ENCODE assay signal across 8 cellular contexts in the genomic region with DNA sequence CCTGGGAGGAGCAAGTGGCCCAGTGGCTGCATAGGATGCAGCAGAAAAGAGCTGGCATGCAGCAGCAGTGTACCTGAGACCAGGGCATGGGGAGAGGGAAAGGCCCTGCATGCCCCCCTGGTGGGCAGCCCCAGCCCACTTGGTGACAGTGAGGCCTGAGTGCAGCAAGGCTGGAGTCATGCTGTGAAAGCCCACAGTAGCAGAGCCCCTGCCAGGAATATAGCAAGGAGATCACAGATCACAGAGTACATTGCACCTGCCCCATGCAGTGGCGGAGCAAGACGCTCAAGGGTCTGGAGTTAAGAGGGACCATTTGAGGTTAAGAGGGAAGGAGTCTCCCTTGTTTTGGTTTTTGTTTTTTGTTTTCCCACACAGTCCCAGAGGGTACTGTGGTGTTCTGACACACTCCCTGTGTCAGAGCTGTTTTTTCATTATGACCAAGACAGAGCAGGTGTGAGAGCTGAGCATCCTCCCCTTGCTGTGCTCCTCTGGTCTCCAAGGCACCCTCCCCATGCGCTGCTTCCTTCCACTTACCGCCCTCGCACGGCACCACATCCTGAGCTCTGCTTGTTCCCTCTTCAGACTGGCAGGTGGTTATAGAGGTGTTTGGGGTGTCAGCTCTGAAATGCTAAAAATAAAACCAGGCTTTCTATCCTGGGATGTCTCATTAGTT.
DNase-seq lines count a peak whose midpoint lies in the region; ATAC-seq and TF ChIP-seq lines count a peak whose summit lies in the region.

No MANE protein-coding gene starts in this region.

- no peaks in the 10 kb centered on the region for H3K36me3 ChIP-seq in BLaER1
- H3K36me3 ChIP-seq in testis (ENCODE audit: low read depth, missing control alignments) = no peaks in the 10 kb centered on the region

- H3K27ac Mint-ChIP-seq in stimulated activated effector memory CD8-positive, alpha-beta T cell treated with anti-CD3 and anti-CD28 coated beads, Interleukin-12 subunit alpha, Interleukin-12 subunit beta, amount 100 ng/mL, for 72 hours = peak overlapping the region; percentile 94

- H3K4me3 ChIP-seq in BLaER1 (peak overlapping the region; percentile 30), testis (no peak overlapping the region)

- H3K27ac ChIP-seq in BLaER1 = peak overlapping the region; percentile 64
- H3K27ac ChIP-seq in testis = no peak overlapping the region

- no peaks in the 10 kb centered on the region for H3K27me3 ChIP-seq in BLaER1
- H3K27me3 ChIP-seq in testis = no peaks in the 10 kb centered on the region

- ATAC-seq in GM19438 (IDR thresholded peaks at IDR 0.05; ENCODE audit: low read depth, unreplicated experiment) = peak; percentile 95
- peak; percentile 95 for ATAC-seq in HG03457 (IDR thresholded peaks at IDR 0.05; ENCODE audit: unreplicated experiment)
- ATAC-seq in stimulated activated effector memory CD8-positive, alpha-beta T cell treated with anti-CD3 and anti-CD28 coated beads, Interleukin-12 subunit alpha, Interleukin-12 subunit beta, amount 100 ng/mL, for 72 hours = peak; percentile 97

- intact Hi-C loops in head of caudate nucleus (cut with DNase I) = no loop called here
- intact Hi-C loops in testis (cut with DNase I; ENCODE audit: low total_unique reads) = no loop called here

- peak overlapping the region; percentile 37; the same call in 1 of the 2 replicates for H3K9ac ChIP-seq in BLaER1

- no peak for TF ChIP-seq CTCF in testis (IDR thresholded peaks at IDR 0.05)

- H4K20me1 ChIP-seq in BLaER1 = 0 out of 2 replicates have a peak, but pooled peaks cover 6% of the 10 kb centered on the region

- no peaks in the 10 kb centered on the region for H3K9me3 Mint-ChIP-seq in stimulated activated effector memory CD8-positive, alpha-beta T cell treated with anti-CD3 and anti-CD28 coated beads, Interleukin-12 subunit alpha, Interleukin-12 subunit beta, amount 100 ng/mL, for 72 hours

- peak overlapping the region; percentile 81 for H3K4me2 ChIP-seq in BLaER1

- peaks cover 40% of the 10 kb centered on the region for H3K4me1 Mint-ChIP-seq in stimulated activated effector memory CD8-positive, alpha-beta T cell treated with anti-CD3 and anti-CD28 coated beads, Interleukin-12 subunit alpha, Interleukin-12 subunit beta, amount 100 ng/mL, for 72 hours

- no peaks in the 10 kb centered on the region for H3K9me3 ChIP-seq in BLaER1
- H3K9me3 ChIP-seq in testis = no peaks in the 10 kb centered on the region

- DNase-seq in activated CD4-positive, alpha-beta T cell treated with anti-CD3 and anti-CD28 coated beads, Interleukin-2, amount 50 U/mL, for 4 hours = peak; percentile 39 to 42
- peak; percentile 32 to 92 (median 74) for DNase-seq in head of caudate nucleus
- DNase-seq in stimulated activated effector memory CD8-positive, alpha-beta T cell treated with anti-CD3 and anti-CD28 coated beads, Interleukin-12 subunit alpha, Interleukin-12 subunit beta, amount 100 ng/mL, for 72 hours (ENCODE audit: low spot score in 2 of 2) = peak; percentile 58 to 86
- no peak for DNase-seq in testis
- no peak for DNase-seq in NCI-H1092 (lab: John Stamatoyannopoulos, UW)

- TF ChIP-seq POLR2A in testis (IDR thresholded peaks at IDR 0.05) = no peak

- peaks cover 41% of the 10 kb centered on the region for H3K4me1 ChIP-seq in BLaER1
- H3K4me1 ChIP-seq in testis = no peaks in the 10 kb centered on the region

- peaks cover 4% of the 10 kb centered on the region for H3K36me3 Mint-ChIP-seq in stimulated activated effector memory CD8-positive, alpha-beta T cell treated with anti-CD3 and anti-CD28 coated beads, Interleukin-12 subunit alpha, Interleukin-12 subunit beta, amount 100 ng/mL, for 72 hours

- H3K4me3 Mint-ChIP-seq in stimulated activated effector memory CD8-positive, alpha-beta T cell treated with anti-CD3 and anti-CD28 coated beads, Interleukin-12 subunit alpha, Interleukin-12 subunit beta, amount 100 ng/mL, for 72 hours = peak overlapping the region; percentile 79

- WGBS in testis, 2 donors = 52 to 86% methylated on average over 6 of the region's 6 CpGs

Comparison
In these comparisons a context has a peak if more than half of its experiments do, and no peak if none do; other contexts are left out.
1. DNase-seq: peak in activated CD4-positive, alpha-beta T cell treated with anti-CD3 and anti-CD28 coated beads, Interleukin-2, amount 50 U/mL, for 4 hours (2 of 2), head of caudate nucleus (42 of 42) and stimulated activated effector memory CD8-positive, alpha-beta T cell treated with anti-CD3 and anti-CD28 coated beads, Interleukin-12 subunit alpha, Interleukin-12 subunit beta, amount 100 ng/mL, for 72 hours (2 of 2); none in testis (single experiment) and NCI-H1092 (single experiment).
2. Peak in every context shown above with its lines, with median percentiles within 50 percentile points of each other: ATAC-seq.